In genomic region chr17:77636835-77637806, GRCh38 we compare ENCODE assay signal across 22 cellular contexts.
"Had no signal": no experiment of that assay in that cellular context is flagged by ENCODE, and none has a peak within 500 bp of the region (broad histone marks: within the 10 kb centered on the region; RNA-seq: fewer than 3 reads in every experiment).

No MANE protein-coding gene starts in this region.

- H3K4me1 ChIP-seq: left lung, pancreas had no signal

- H3K9me3 ChIP-seq: left lung, neutrophil, pancreas had no signal

- H3K4me3 ChIP-seq: hepatocyte, left lung, lung, pancreas had no signal

- H3K27me3 ChIP-seq: hepatocyte, neutrophil had no signal

- H3K36me3 ChIP-seq: left lung, neutrophil, pancreas, WERI-Rb-1 had no signal

- H3K27ac ChIP-seq: hepatocyte, left lung, neutrophil, pancreas, WERI-Rb-1 had no signal

- DNase-seq: activated CD4-positive, alpha-beta T cell treated with anti-CD3 and anti-CD28 coated beads, Interleukin-2, amount 10 ng/mL, durations not matched to agents 7 days and 5 days; activated CD4-positive, CD25-positive, alpha-beta regulatory T cell treated with anti-CD3 and anti-CD28 coated beads, Interleukin-2, amount 50 U/mL, for 72 hours; activated CD8-positive, alpha-beta T cell treated with anti-CD3 and anti-CD28 coated beads, Interleukin-2, amount 10 ng/mL, durations not matched to agents 7 days and 5 days; activated gamma-delta T cell treated with Interleukin-2 at 50 U/mL for 16 hours; activated T-cell treated with anti-CD3 and anti-CD28 coated beads, Interleukin-2, amount 50 U/mL, for 1 hour; effector CD4-positive, alpha-beta T cell; foreskin melanocyte; immature natural killer cell; kidney glomerular epithelial cell; left lung; naive thymus-derived CD4-positive, alpha-beta T cell; pancreas; right cardiac atrium; stimulated activated CD4-positive, alpha-beta T cell treated with anti-CD3 and anti-CD28 coated beads, Interleukin-12 subunit alpha, Interleukin-12 subunit beta, amount 100 ng/mL, for 4 hours; stimulated activated CD4-positive, alpha-beta T cell treated with anti-CD3 and anti-CD28 coated beads, Interleukin-4, amount 100 ng/mL, for 4 hours; stimulated activated naive CD8-positive, alpha-beta T cell treated with anti-CD3 and anti-CD28 coated beads, Interleukin-15, Interleukin-2, amounts not matched to agents 100 U/mL and 50 U/mL, for 24 hours; WERI-Rb-1 had no signal

- ATAC-seq: activated CD8-positive, alpha-beta T cell treated with anti-CD3 and anti-CD28 coated beads, Interleukin-2, amount 10 ng/mL, durations not matched to agents 7 days and 5 days; activated naive CD4-positive, alpha-beta T cell treated with anti-CD3 and anti-CD28 coated beads, Interleukin-2, amount 50 U/mL, for 72 hours; left lung; naive thymus-derived CD4-positive, alpha-beta T cell; pancreas; right cardiac atrium; stimulated activated naive CD8-positive, alpha-beta T cell treated with anti-CD3 and anti-CD28 coated beads, Interleukin-15, Interleukin-2, amounts not matched to agents 100 U/mL and 50 U/mL, for 24 hours; T-cell had no signal
